In the genomic region with DNA sequence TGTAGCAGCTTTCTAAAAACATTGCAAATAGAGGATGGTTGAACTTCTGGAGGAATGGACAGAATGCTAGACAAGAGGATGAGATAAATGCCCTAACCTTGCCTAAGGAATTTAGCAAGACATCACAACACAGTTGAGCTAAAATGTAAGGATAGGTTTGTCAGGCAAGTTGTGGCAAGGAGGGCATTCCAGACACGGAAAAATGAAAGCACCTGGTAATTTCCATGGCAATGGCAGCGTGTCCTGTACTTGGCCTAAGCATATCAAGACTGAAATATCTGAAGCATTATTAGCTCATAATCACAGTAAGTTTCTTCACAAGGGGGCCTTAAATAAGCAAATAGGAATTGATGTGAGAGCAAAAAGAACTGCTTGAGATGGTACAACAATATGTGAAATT, we compare ENCODE assay signal across 18 cellular contexts.
DNase-seq lines count a peak whose midpoint lies in the region; FAIRE-seq and TF ChIP-seq lines count a peak whose summit lies in the region.
"Had no signal": no experiment of that assay in that cellular context is flagged by ENCODE, and none has a peak within 500 bp of the region (broad histone marks: within the 10 kb centered on the region; RNA-seq: fewer than 3 reads in every experiment).

No MANE protein-coding gene starts in this region.

- no peak for TF ChIP-seq POLR2A in adrenal gland (IDR thresholded peaks at IDR 0.05)

- dilution Hi-C loops in keratinocyte (cut with MboI; ENCODE audit: extremely low pct_ligation_motif_present, low sequenced_read_pairs), result no loop called here

- H3K4me1 ChIP-seq in keratinocyte (ENCODE audit: control insufficient read depth, extremely low read depth, insufficient read depth, low read length), result peaks cover 4% of the 10 kb centered on the region
- H3K4me1 ChIP-seq in adrenal gland (replicated peaks in 1 of 2), result no peaks in the 10 kb centered on the region
- H3K4me1 ChIP-seq: HAP-1 had no signal

- H2AFZ ChIP-seq in keratinocyte (ENCODE audit: control insufficient read depth, low read length), result no peak overlapping the region
- H2AFZ ChIP-seq: GM23338 had no signal

- CTCF ChIA-PET in RWPE1 (lab: Yijun Ruan, JAX), result no interaction called here

- POLR2A ChIA-PET in RWPE1 (lab: Yijun Ruan, JAX; ENCODE audit: low non-redundant PET), result no interaction called here

- H3K9ac ChIP-seq in keratinocyte (ENCODE audit: control insufficient read depth, extremely low read depth, insufficient read depth, low read length), result no peak overlapping the region

- no peaks in the 10 kb centered on the region for H3K9me1 ChIP-seq in keratinocyte (ENCODE audit: control insufficient read depth, extremely low read depth, insufficient read depth, low read length)

- H3K36me3 ChIP-seq in keratinocyte (ENCODE audit: control insufficient read depth in 2 of 2, extremely low read depth in 1 of 2, insufficient read depth in 2 of 2, low read length in 2 of 2) (no peaks in the 10 kb centered on the region), adrenal gland (replicated peaks in 1 of 2) (no peaks in the 10 kb centered on the region)
- H3K36me3 ChIP-seq: HAP-1 had no signal

- H3K27me3 ChIP-seq in keratinocyte (ENCODE audit: control insufficient read depth, extremely low read depth, insufficient read depth, low read length), result no peaks in the 10 kb centered on the region
- no peaks in the 10 kb centered on the region for H3K27me3 ChIP-seq in adrenal gland

- H3K4me2 ChIP-seq in keratinocyte (ENCODE audit: control insufficient read depth, extremely low read depth, insufficient read depth, low read depth, low read length), result no peak overlapping the region
- H3K4me2 ChIP-seq: GM23338 had no signal

- peak; percentile 81 for FAIRE-seq in keratinocyte (lab: Jason Lieb, UNC)
- FAIRE-seq: GM12891, GM18507 had no signal

- H4K20me1 ChIP-seq in keratinocyte (ENCODE audit: control insufficient read depth, extremely low read depth, insufficient read depth, low read length), result no peaks in the 10 kb centered on the region

- DNase-seq in RWPE1 (ENCODE audit: low spot score) (peak; percentile 21), epithelial cell of esophagus (ENCODE audit: low read depth) (peak; percentile 69), keratinocyte (ENCODE audit: low read depth, low spot score) (no peak), NCI-H187 treated with DMSO at 0.1 percent for 48 hours (lab: John Stamatoyannopoulos, UW) (no peak), superior temporal gyrus (ENCODE audit: extremely low spot score) (no peak), adrenal gland (no peak)
- DNase-seq: C1 segment of cervical spinal cord; Calu3; CD4-positive, alpha-beta memory T cell; COR-L47; DMS53; DMS79 treated with DMSO at 0.1 percent for 48 hours; GF-D8; HFFc6 had no signal

- no peak for TF ChIP-seq CTCF in RWPE1 (conservative IDR thresholded peaks at IDR 0.05; ENCODE audit: low read depth)
- no peak for TF ChIP-seq CTCF in epithelial cell of esophagus (IDR thresholded peaks at IDR 0.05; ENCODE audit: insufficient read depth, low read depth, low read length, missing control alignments)
- TF ChIP-seq CTCF in keratinocyte (optimal IDR thresholded peaks at IDR 0.05 in 1 of 3, IDR thresholded peaks at IDR 0.05 in 1 of 3, conservative IDR thresholded peaks at IDR 0.05 in 1 of 3; ENCODE audit: extremely low read depth in 1 of 3, insufficient read depth in 2 of 3, low read length in 3 of 3), result no peak
- no peak for TF ChIP-seq CTCF in adrenal gland (IDR thresholded peaks at IDR 0.05)

- intact Hi-C loops in adrenal gland (cut with DNase I), result no loop called here

- H3K4me3 ChIP-seq in epithelial cell of esophagus (ENCODE audit: low read length) (no peak overlapping the region), keratinocyte (ENCODE audit: control insufficient read depth in 2 of 3, extremely low read depth in 1 of 3, insufficient read depth in 2 of 3, low read depth in 1 of 3, low read length in 3 of 3) (no peak overlapping the region), adrenal gland (no peak overlapping the region)
- H3K4me3 ChIP-seq: GM23338, HAP-1 had no signal

- 78 to 91% (median 83%) methylated on average over 2 of the region's 2 CpGs for WGBS in adrenal gland, 4 donors

- no peaks in the 10 kb centered on the region for H3K79me2 ChIP-seq in keratinocyte (ENCODE audit: control insufficient read depth, insufficient read depth, low read length)

- H3K9me3 ChIP-seq in keratinocyte (ENCODE audit: control insufficient read depth, low read depth, low read length), result no peaks in the 10 kb centered on the region
- no peaks in the 10 kb centered on the region for H3K9me3 ChIP-seq in adrenal gland (replicated peaks in 1 of 3)
- H3K9me3 ChIP-seq: HAP-1 had no signal

- H3K27ac ChIP-seq in RWPE1 (no peak overlapping the region), keratinocyte (ENCODE audit: control insufficient read depth, insufficient read depth, low read length) (no peak overlapping the region), adrenal gland (no peak overlapping the region)

Comparison
In these comparisons a context has a peak if more than half of its experiments do, and no peak if none do; other contexts are left out.
1. DNase-seq: peak in RWPE1 (single experiment) and epithelial cell of esophagus (single experiment); none in keratinocyte (single experiment), NCI-H187 treated with DMSO at 0.1 percent for 48 hours (single experiment), superior temporal gyrus (single experiment) and adrenal gland (0 of 7).